ENCODE assay signal across 20 cellular contexts in the genomic region with DNA sequence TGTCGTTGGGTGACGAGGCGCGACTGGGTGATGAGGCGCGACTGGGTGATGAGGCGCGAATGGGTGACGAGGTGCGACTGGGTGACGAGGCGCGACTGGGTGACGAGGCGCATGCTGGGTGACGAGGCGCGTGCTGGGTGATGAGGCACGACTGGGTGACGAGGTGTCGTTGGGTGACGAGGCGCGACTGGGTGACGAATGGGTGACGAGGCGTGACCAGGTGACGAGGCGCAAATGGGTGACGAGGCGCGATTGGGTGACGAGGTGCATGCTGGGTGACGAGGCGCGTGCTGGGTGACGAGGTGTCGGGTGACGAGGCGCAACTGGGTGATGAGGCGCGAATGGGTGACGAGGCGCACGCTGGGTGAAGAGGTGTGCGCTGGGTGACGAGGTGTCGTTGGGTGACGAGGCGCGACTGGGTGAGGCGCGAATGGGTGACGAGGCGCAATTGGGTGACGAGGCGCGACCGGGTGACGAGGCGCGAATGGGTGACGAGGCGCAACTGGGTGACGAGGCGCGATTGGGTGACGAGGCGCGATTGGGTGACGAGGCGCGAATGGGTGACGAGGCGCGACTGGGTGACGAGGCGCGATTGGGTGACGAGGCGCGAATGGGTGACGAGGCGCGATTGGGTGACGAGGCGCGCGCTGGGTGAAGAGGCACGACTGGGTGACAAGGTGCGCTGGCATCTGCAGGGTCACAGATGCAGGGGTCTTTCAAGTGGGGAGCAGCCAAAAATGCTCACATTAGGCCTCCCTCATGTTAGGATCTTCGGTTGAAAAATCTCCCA.
"Had no signal": no experiment of that assay in that cellular context is flagged by ENCODE, and none has a peak within 500 bp of the region (broad histone marks: within the 10 kb centered on the region; RNA-seq: fewer than 3 reads in every experiment).

No MANE protein-coding gene starts in this region.

- H3K36me3 ChIP-seq: colonic mucosa, esophagus squamous epithelium, gastrocnemius medialis, ovary, prostate gland, upper lobe of right lung had no signal

- H3K4me3 ChIP-seq: colonic mucosa, dorsolateral prefrontal cortex, esophagus squamous epithelium, gastrocnemius medialis, mucosa of descending colon, ovary, prostate gland, upper lobe of right lung had no signal

- H3K4me1 ChIP-seq: colonic mucosa, gastrocnemius medialis, prostate gland, upper lobe of right lung had no signal

- H3K9me3 ChIP-seq: colonic mucosa, esophagus squamous epithelium, gastrocnemius medialis, mucosa of descending colon, ovary, prostate gland, upper lobe of right lung had no signal

- DNase-seq: activated CD4-positive, alpha-beta T cell treated with anti-CD3 and anti-CD28 coated beads for 48 hours; activated CD8-positive, alpha-beta memory T cell treated with anti-CD3 and anti-CD28 coated beads, Interleukin-2, amount 10 ng/mL, durations not matched to agents 7 days and 5 days; activated CD8-positive, alpha-beta T cell treated with anti-CD3 and anti-CD28 coated beads for 36 hours; activated naive CD8-positive, alpha-beta T cell treated with anti-CD3 and anti-CD28 coated beads, Interleukin-2, amount 10 ng/mL, durations not matched to agents 7 days and 5 days; amygdala; colonic mucosa; dorsolateral prefrontal cortex; esophagus squamous epithelium; gastrocnemius medialis; hippocampal formation; mesendoderm; mucosa of descending colon; ovary; stimulated activated CD4-positive, alpha-beta T cell treated with anti-CD3 and anti-CD28 coated beads, Interleukin-2, amount 100 ng/mL, for 48 hours; stimulated activated CD8-positive, alpha-beta memory T cell treated with anti-CD3 and anti-CD28 coated beads, Interleukin-4, amount 100 ng/mL, for 48 hours; stimulated activated naive CD4-positive, alpha-beta T cell; SW 1271; T-helper 17 cell; upper lobe of right lung had no signal

- H3K27me3 ChIP-seq: colonic mucosa, ovary had no signal

- H3K27ac ChIP-seq: colonic mucosa, dorsolateral prefrontal cortex, esophagus squamous epithelium, gastrocnemius medialis, ovary, prostate gland, upper lobe of right lung had no signal
